In genomic region chr1:113279776-113280391, GRCh38 we compare ENCODE assay signal across 18 cellular contexts.
"Had no signal": no experiment of that assay in that cellular context is flagged by ENCODE, and none has a peak within 500 bp of the region (broad histone marks: within the 10 kb centered on the region; RNA-seq: fewer than 3 reads in every experiment).

No MANE protein-coding gene starts in this region.

- FAIRE-seq: colon, kidney had no signal

- DNase-seq: effector memory CD8-positive, alpha-beta T cell; foreskin keratinocyte; immature natural killer cell; kidney; left cardiac atrium; mesendoderm; naive thymus-derived CD4-positive, alpha-beta T cell; psoas muscle; sigmoid colon; stimulated activated CD4-positive, alpha-beta T cell treated with anti-CD3 and anti-CD28 coated beads, Interleukin-12 subunit alpha, Interleukin-12 subunit beta, amount 100 ng/mL, for 4 hours; stimulated activated naive CD4-positive, alpha-beta T cell; tibial artery; upper lobe of left lung; uterus had no signal

- H3K4me1 ChIP-seq: foreskin keratinocyte, psoas muscle, suprapubic skin, tibial artery, uterus had no signal

- H3K27ac ChIP-seq: foreskin keratinocyte, neutrophil, psoas muscle, sigmoid colon, skin epidermis, suprapubic skin, tibial artery, upper lobe of left lung, uterus had no signal

- H3K27me3 ChIP-seq: neutrophil, sigmoid colon, suprapubic skin, tibial artery, upper lobe of left lung, uterus had no signal

- H3K4me3 ChIP-seq: psoas muscle, sigmoid colon, skin epidermis, suprapubic skin, tibial artery, upper lobe of left lung, uterus had no signal

- H3K9me3 ChIP-seq: neutrophil, psoas muscle, sigmoid colon, suprapubic skin, tibial artery, upper lobe of left lung, uterus had no signal

- H3K36me3 ChIP-seq: neutrophil, sigmoid colon, suprapubic skin, tibial artery, upper lobe of left lung, uterus had no signal

- ATAC-seq: effector memory CD8-positive, alpha-beta T cell; foreskin keratinocyte; left cardiac atrium; naive thymus-derived CD4-positive, alpha-beta T cell; psoas muscle had no signal
